ENCODE assay signal across 25 cellular contexts in the genomic region with DNA sequence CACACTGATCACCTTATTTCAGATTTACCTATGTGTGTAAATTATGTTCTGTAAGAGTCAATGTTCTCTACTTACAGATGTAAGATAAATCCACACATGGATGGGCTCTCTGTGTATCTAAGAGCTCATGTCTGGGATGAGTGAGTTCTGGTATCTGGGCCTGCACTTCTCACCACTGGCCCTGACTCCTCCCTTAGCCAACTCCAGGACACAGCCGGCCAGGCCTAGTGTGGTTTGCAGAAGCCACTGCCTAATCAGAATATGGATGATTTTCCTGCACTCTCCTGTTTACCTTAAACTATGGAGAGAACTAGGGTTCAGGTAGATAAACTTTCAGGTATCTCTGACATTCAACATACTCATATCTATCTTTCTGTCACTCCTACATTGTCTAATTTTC.
"Had no signal": no experiment of that assay in that cellular context is flagged by ENCODE, and none has a peak within 500 bp of the region (broad histone marks: within the 10 kb centered on the region; RNA-seq: fewer than 3 reads in every experiment).

No MANE protein-coding gene starts in this region.

- DNase-seq: cortex of kidney; effector memory CD8-positive, alpha-beta T cell; erythroblast; hypothalamus; immature natural killer cell; islet precursor cell; kidney glomerular epithelial cell; mesendoderm; pancreas; retina; right lobe of liver; stimulated activated CD4-positive, alpha-beta T cell treated with anti-CD3 and anti-CD28 coated beads, Interleukin-12 subunit alpha, Interleukin-12 subunit beta, amount 100 ng/mL, for 4 hours; stimulated activated CD4-positive, alpha-beta T cell treated with anti-CD3 and anti-CD28 coated beads, Interleukin-2, amount 100 ng/mL, for 24 hours; stimulated activated CD4-positive, alpha-beta T cell treated with anti-CD3 and anti-CD28 coated beads, Interleukin-4, amount 100 ng/mL, for 24 hours; stimulated activated naive CD4-positive, alpha-beta T cell treated with Interleukin-2 at 50 U/mL for 16 hours; stomach; thyroid gland; trophoblast cell had no signal

- H3K4me3 Mint-ChIP-seq: effector memory CD8-positive, alpha-beta T cell; immature natural killer cell; natural killer cell treated with Interleukin-12 subunit alpha and Interleukin-12 subunit beta and Interleukin-15 and Interleukin-18, amount 100 ng/mL, for 72 hours; neural crest cell; stimulated activated effector memory CD8-positive, alpha-beta T cell treated with anti-CD3 and anti-CD28 coated beads, Interleukin-12 subunit alpha, Interleukin-12 subunit beta, amount 100 ng/mL, for 72 hours had no signal

- H3K4me1 ChIP-seq: pancreas, right lobe of liver, stomach, thyroid gland, vagina had no signal

- H3K9me3 ChIP-seq: neutrophil, pancreas, right lobe of liver, stomach, thyroid gland, vagina had no signal

- H3K27me3 ChIP-seq: neutrophil, right lobe of liver, thyroid gland, vagina had no signal

- H3K36me3 ChIP-seq: neutrophil, pancreas, right lobe of liver, stomach, thyroid gland, vagina had no signal

- H3K9me3 Mint-ChIP-seq: effector memory CD8-positive, alpha-beta T cell; immature natural killer cell; natural killer cell treated with Interleukin-12 subunit alpha and Interleukin-12 subunit beta and Interleukin-15 and Interleukin-18, amount 100 ng/mL, for 72 hours; stimulated activated effector memory CD8-positive, alpha-beta T cell treated with anti-CD3 and anti-CD28 coated beads, Interleukin-12 subunit alpha, Interleukin-12 subunit beta, amount 100 ng/mL, for 72 hours had no signal

- H3K27ac Mint-ChIP-seq: effector memory CD8-positive, alpha-beta T cell; immature natural killer cell; natural killer cell treated with Interleukin-12 subunit alpha and Interleukin-12 subunit beta and Interleukin-15 and Interleukin-18, amount 100 ng/mL, for 72 hours; stimulated activated effector memory CD8-positive, alpha-beta T cell treated with anti-CD3 and anti-CD28 coated beads, Interleukin-12 subunit alpha, Interleukin-12 subunit beta, amount 100 ng/mL, for 72 hours had no signal

- H3K4me1 Mint-ChIP-seq: immature natural killer cell, neural crest cell had no signal

- H3K36me3 Mint-ChIP-seq: immature natural killer cell; natural killer cell treated with Interleukin-12 subunit alpha and Interleukin-12 subunit beta and Interleukin-15 and Interleukin-18, amount 100 ng/mL, for 72 hours; stimulated activated effector memory CD8-positive, alpha-beta T cell treated with anti-CD3 and anti-CD28 coated beads, Interleukin-12 subunit alpha, Interleukin-12 subunit beta, amount 100 ng/mL, for 72 hours had no signal

- ATAC-seq: effector memory CD8-positive, alpha-beta T cell; left lobe of liver; natural killer cell treated with Interleukin-12 subunit alpha and Interleukin-12 subunit beta and Interleukin-15 and Interleukin-18, amount 100 ng/mL, for 72 hours; pancreas; right lobe of liver; stimulated activated effector memory CD8-positive, alpha-beta T cell treated with anti-CD3 and anti-CD28 coated beads, Interleukin-12 subunit alpha, Interleukin-12 subunit beta, amount 100 ng/mL, for 72 hours had no signal

- H3K27ac ChIP-seq: neutrophil, pancreas, right lobe of liver, stomach, thyroid gland, vagina had no signal

- H3K4me3 ChIP-seq: pancreas, right lobe of liver, smooth muscle cell, stomach, thyroid gland, vagina had no signal
